ENCODE assay signal across 8 cellular contexts in genomic region chr2:61889212-61889956, GRCh38. TPM values are rescaled to one million over a fixed set of nuclear protein-coding genes. Genes with fewer than 3 reads are reported as not detected.
DNase-seq lines count a peak whose midpoint lies in the region; ATAC-seq and TF ChIP-seq lines count a peak whose summit lies in the region.

No MANE protein-coding gene starts in this region.

- H3K27me3 Mint-ChIP-seq in CD14-positive monocyte (ENCODE audit: low read depth in 3 of 3), result no peaks in the 10 kb centered on the region
- no peaks in the 10 kb centered on the region for H3K27me3 Mint-ChIP-seq in nephron (ENCODE audit: low read depth)

- H3K4me1 Mint-ChIP-seq in CD14-positive monocyte (peaks cover 17% of the 10 kb centered on the region), nephron (peaks cover 14% of the 10 kb centered on the region)

- ATAC-seq in GM21381 (IDR thresholded peaks at IDR 0.05; ENCODE audit: unreplicated experiment), result no peak

- no peaks in the 10 kb centered on the region for H3K9me3 ChIP-seq in MG63

- peak overlapping the region in 6 of 7 donors; percentile 67 to 100 (median 99) for H3K27ac Mint-ChIP-seq in CD14-positive monocyte
- peak overlapping the region; percentile 83 to 88 (median 88) for H3K27ac Mint-ChIP-seq in nephron

- no peak overlapping the region for H3K27ac ChIP-seq in coronary artery

- H3K4me3 ChIP-seq in MG63 (peak overlapping the region; percentile 67), coronary artery (peak overlapping the region; percentile 95)

- peaks cover 34% of the 10 kb centered on the region for H3K36me3 ChIP-seq in MG63

- TF ChIP-seq CTCF in CD14-positive monocyte (IDR thresholded peaks at IDR 0.05) (no peak), coronary artery (IDR thresholded peaks at IDR 0.05) (no peak), nephron (IDR thresholded peaks at IDR 0.05; ENCODE audit: unreplicated experiment in 3 of 3) (no peak)

- H3K9me3 Mint-ChIP-seq in CD14-positive monocyte, result no peaks in the 10 kb centered on the region
- H3K9me3 Mint-ChIP-seq in nephron, result no peaks in the 10 kb centered on the region

- intact Hi-C loops in CD14-positive monocyte (cut with micrococcal nuclease), result loop anchor here (2.0 to 10.0 kb wide), 5 partner anchors 35 to 818 kb away; partner anchors contain the start of genes EHBP1 (in 1 of the 2), FAM161A (in 1 of the 2) and XPO1 (in 1 of the 2)

- DNase-seq in CD14-positive monocyte (ENCODE audit: low spot score), result no peak
- no peak for DNase-seq in MG63
- no peak for DNase-seq in coronary artery (ENCODE audit: low spot score)
- no peak for DNase-seq in NCI-H1048 (lab: John Stamatoyannopoulos, UW)
- no peak for DNase-seq in SHP77 treated with DMSO at 0.1 percent for 48 hours (lab: John Stamatoyannopoulos, UW)
- no peak for DNase-seq in NCI-H2196 (lab: John Stamatoyannopoulos, UW; ENCODE audit: unreplicated experiment)

- peaks cover 6 to 18% of the 10 kb centered on the region in 2 donors for H3K36me3 Mint-ChIP-seq in CD14-positive monocyte
- peaks cover 19% of the 10 kb centered on the region for H3K36me3 Mint-ChIP-seq in nephron (ENCODE audit: low read depth)

- no peaks in the 10 kb centered on the region for H3K27me3 ChIP-seq in MG63

- H3K4me3 Mint-ChIP-seq in CD14-positive monocyte (peak overlapping the region; percentile 98 to 99), nephron (peak overlapping the region; percentile 78 to 100 (median 98))

RNA-seq across cellular contexts. Expression of gene CCT4, which starts 0.9 kb away (rescaled TPM):
- 10 to 100 TPM; 73.1 to 78.1 TPM for polyA plus RNA-seq in CD14-positive monocyte
- total RNA-seq in MG63 (2014; rRNA removed; shearing (Covaris generic); ENCODE audit: low replicate concordance), result 385 and 431 TPM in 2 replicates

RNA-seq across cellular contexts. Expression of gene COMMD1, which starts 16.1 kb away (rescaled TPM):
- polyA plus RNA-seq in CD14-positive monocyte, result 10 to 100 TPM; 70.7 to 82.1 TPM
- 24.8 and 210 TPM in 2 replicates for total RNA-seq in MG63 (2014; rRNA removed; shearing (Covaris generic); ENCODE audit: low replicate concordance)

RNA-seq across cellular contexts. Expression of gene FAM161A, which starts 35.5 kb away (rescaled TPM):
- polyA plus RNA-seq in CD14-positive monocyte, result under 1 TPM in 1 of 2 donors, not detected in 1; 0.25 TPM
- total RNA-seq in MG63 (2014; rRNA removed; shearing (Covaris generic); ENCODE audit: low replicate concordance), result 0.89 and 7.2 TPM in 2 replicates
